11 cellular contexts compared by ENCODE assay signal in the genomic region with DNA sequence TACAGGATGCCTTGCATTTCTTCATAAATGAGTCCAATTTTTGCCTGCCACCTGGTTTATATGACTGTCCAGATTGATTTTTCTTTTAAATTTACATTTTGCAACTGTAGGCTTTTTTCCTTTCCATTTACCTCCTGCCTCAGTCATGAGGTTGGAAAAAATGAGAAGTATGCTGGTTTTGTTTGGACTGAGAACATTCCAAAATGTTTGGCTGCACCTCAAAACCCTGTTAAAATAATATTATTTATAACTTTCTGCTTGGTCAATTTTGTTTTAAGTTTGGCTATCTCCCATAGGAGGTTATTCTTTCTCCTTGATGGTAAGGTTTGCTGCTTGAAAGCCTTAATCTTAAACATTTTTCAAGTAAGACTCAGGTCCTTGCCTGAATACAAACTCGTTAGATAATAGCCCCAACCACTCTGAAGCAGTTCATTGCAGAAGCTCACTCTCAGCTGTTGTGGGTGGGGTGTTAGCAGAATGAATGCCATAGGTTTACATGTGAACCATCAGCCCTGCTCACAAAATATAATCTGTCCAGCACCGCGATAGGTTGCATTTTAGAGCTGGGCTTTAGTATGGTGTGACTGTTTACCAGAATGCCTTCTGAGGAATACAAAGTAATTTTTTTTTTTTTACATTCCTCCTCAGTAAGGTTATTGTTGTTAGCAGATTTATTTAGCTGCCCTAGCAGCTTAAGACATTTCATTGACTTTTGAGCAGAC.
DNase-seq lines count a peak whose midpoint lies in the region; ATAC-seq and TF ChIP-seq lines count a peak whose summit lies in the region.
"Had no signal": no experiment of that assay in that cellular context is flagged by ENCODE, and none has a peak within 500 bp of the region (broad histone marks: within the 10 kb centered on the region; RNA-seq: fewer than 3 reads in every experiment).

No MANE protein-coding gene starts in this region.

- TF ChIP-seq CTCF in coronary artery (IDR thresholded peaks at IDR 0.05) (no peak), lower lobe of right lung (IDR thresholded peaks at IDR 0.05) (no peak), thyroid gland (IDR thresholded peaks at IDR 0.05) (peak in 1 of 6 experiments; percentile 1)

- peak overlapping the region; percentile 8 to 86 for H3K27ac ChIP-seq in coronary artery
- peak overlapping the region; percentile 71 for H3K27ac ChIP-seq in lower lobe of right lung
- peak overlapping the region; percentile 85 to 96 (median 94) for H3K27ac ChIP-seq in thyroid gland

- H3K4me3 ChIP-seq in coronary artery = no peak overlapping the region
- H3K4me3 ChIP-seq in lower lobe of right lung = no peak overlapping the region
- no peak overlapping the region for H3K4me3 ChIP-seq in thyroid gland (replicated peaks in 1 of 3)
- H3K4me3 ChIP-seq: GM12878 had no signal

- H3K4me1 ChIP-seq in lower lobe of right lung (peaks cover 22% of the 10 kb centered on the region), thyroid gland (peaks cover 39 to 56% of the 10 kb centered on the region in 2 donors)

- ATAC-seq in lower lobe of right lung (peak; percentile 59 to 71), GM18519 (IDR thresholded peaks at IDR 0.05; ENCODE audit: low FRiP score, unreplicated experiment) (no peak), GM21528 (IDR thresholded peaks at IDR 0.05; ENCODE audit: low FRiP score, unreplicated experiment) (no peak)
- ATAC-seq: GM12878 had no signal

- no peaks in the 10 kb centered on the region for H3K27me3 ChIP-seq in lower lobe of right lung (ENCODE audit: low read depth)
- H3K27me3 ChIP-seq in thyroid gland = no peaks in the 10 kb centered on the region

- DNase-seq in HS-5 (ENCODE audit: low read depth) (peak; percentile 38), coronary artery (ENCODE audit: low spot score) (no peak), lower lobe of right lung (no peak), thyroid gland (peak; percentile 28), erythroblast (lab: John Stamatoyannopoulos, UW) (no peak), RKO (ENCODE audit: low spot score) (no peak)
- DNase-seq: dermis blood vessel endothelial cell, NCI-H2029 treated with DMSO at 0.1 percent for 48 hours had no signal

- H3K9me3 ChIP-seq in lower lobe of right lung (peaks cover 7% of the 10 kb centered on the region), thyroid gland (no peaks in the 10 kb centered on the region)

- H3K36me3 ChIP-seq in lower lobe of right lung (no peaks in the 10 kb centered on the region), thyroid gland (no peaks in the 10 kb centered on the region)

- 24 to 31% methylated on average over 3 of the region's 3 CpGs for WGBS in thyroid gland, 2 donors

- intact Hi-C loops in lower lobe of right lung (cut with DNase I) = no loop called here
- intact Hi-C loops in thyroid gland (cut with DNase I) = no loop called here

- peak in 1 of 2 donors; percentile 14 for TF ChIP-seq POLR2A in thyroid gland (IDR thresholded peaks at IDR 0.05)
- TF ChIP-seq POLR2A in erythroblast (IDR thresholded peaks at IDR 0.05; ENCODE audit: low read length) = no peak

Comparison
In these comparisons a context has a peak if more than half of its experiments do, and no peak if none do; other contexts are left out.
1. DNase-seq: peak in HS-5 (single experiment) and thyroid gland (2 of 2); none in coronary artery (single experiment), lower lobe of right lung (single experiment), erythroblast (0 of 2) and RKO (single experiment).
2. ATAC-seq: peak in lower lobe of right lung (2 of 2); none in GM18519 (single experiment) and GM21528 (single experiment).
3. Peak in every context shown above with its lines, with median percentiles within 50 percentile points of each other: H3K27ac ChIP-seq.